In genomic region chr3:122383915-122384697, GRCh38 we compare ENCODE assay signal across 1 cellular context.
TF ChIP-seq lines count a peak whose summit lies in the region.

TSS of gene FAM162A (plus strand) at chr3:122384182. CDS start at chr3:122384266, 84 bp downstream.

TF ChIP-seq in K562, 482 proteins besides CTCF, POLR2A, EP300 and RAD21 (continued from another document and continues in another):
- TF ChIP-seq CHD4 (IDR thresholded peaks at IDR 0.05; ENCODE audit: insufficient read depth, insufficient replicate concordance, low read depth, low read length, poor library complexity, severe bottlenecking) (no peak), NUFIP1 (IDR thresholded peaks at IDR 0.05; ENCODE audit: partially characterized antibody) (no peak), CBX5 (IDR thresholded peaks at IDR 0.05; ENCODE audit: borderline replicate concordance, low read depth) (0 out of 2 replicates have a peak, but pooled peaks have one; percentile 28), E2F3 (CRISPR knock-in tag; IDR thresholded peaks at IDR 0.05) (no peak), COPS2 (conservative IDR thresholded peaks at IDR 0.05) (no peak), KLF16 (IDR thresholded peaks at IDR 0.05) (no peak), ZFX (CRISPR knock-in tag; IDR thresholded peaks at IDR 0.05) (peak; percentile 81), MBD1 (CRISPR knock-in tag; IDR thresholded peaks at IDR 0.05) (no peak), MTF1 (CRISPR knock-in tag; IDR thresholded peaks at IDR 0.05; ENCODE audit: borderline replicate concordance) (no peak), PRDM10 (IDR thresholded peaks at IDR 0.05; ENCODE audit: partially characterized antibody) (peak; percentile 77), XRCC3 (IDR thresholded peaks at IDR 0.05) (no peak), MGA (IDR thresholded peaks at IDR 0.05) (0 out of 2 replicates have a peak, but pooled peaks have one; percentile 15), ZNF778 (CRISPR knock-in tag; IDR thresholded peaks at IDR 0.05) (no peak), ILK (tag; IDR thresholded peaks at IDR 0.05; ENCODE audit: borderline replicate concordance, low read depth) (no peak), REST (CRISPR knock-in tag; IDR thresholded peaks at IDR 0.05; ENCODE audit: low read depth) (no peak), ZNF785 (CRISPR knock-in tag; IDR thresholded peaks at IDR 0.05) (no peak), NCOA4 (IDR thresholded peaks at IDR 0.05; ENCODE audit: partially characterized antibody) (no peak)
- TF ChIP-seq, protein P1, sequence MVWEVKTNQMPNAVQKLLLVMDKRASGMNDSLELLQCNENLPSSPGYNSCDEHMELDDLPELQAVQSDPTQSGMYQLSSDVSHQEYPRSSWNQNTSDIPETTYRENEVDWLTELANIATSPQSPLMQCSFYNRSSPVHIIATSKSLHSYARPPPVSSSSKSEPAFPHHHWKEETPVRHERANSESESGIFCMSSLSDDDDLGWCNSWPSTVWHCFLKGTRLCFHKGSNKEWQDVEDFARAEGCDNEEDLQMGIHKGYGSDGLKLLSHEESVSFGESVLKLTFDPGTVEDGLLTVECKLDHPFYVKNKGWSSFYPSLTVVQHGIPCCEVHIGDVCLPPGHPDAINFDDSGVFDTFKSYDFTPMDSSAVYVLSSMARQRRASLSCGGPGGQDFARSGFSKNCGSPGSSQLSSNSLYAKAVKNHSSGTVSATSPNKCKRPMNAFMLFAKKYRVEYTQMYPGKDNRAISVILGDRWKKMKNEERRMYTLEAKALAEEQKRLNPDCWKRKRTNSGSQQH (CRISPR knock-in tag; IDR thresholded peaks at IDR 0.05), result no peak
- TF ChIP-seq, protein P2, sequence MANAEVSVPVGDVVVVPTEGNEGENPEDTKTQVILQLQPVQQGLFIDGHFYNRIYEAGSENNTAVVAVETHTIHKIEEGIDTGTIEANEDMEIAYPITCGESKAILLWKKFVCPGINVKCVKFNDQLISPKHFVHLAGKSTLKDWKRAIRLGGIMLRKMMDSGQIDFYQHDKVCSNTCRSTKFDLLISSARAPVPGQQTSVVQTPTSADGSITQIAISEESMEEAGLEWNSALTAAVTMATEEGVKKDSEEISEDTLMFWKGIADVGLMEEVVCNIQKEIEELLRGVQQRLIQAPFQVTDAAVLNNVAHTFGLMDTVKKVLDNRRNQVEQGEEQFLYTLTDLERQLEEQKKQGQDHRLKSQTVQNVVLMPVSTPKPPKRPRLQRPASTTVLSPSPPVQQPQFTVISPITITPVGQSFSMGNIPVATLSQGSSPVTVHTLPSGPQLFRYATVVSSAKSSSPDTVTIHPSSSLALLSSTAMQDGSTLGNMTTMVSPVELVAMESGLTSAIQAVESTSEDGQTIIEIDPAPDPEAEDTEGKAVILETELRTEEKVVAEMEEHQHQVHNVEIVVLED (CRISPR knock-in tag; IDR thresholded peaks at IDR 0.05), result peak; percentile 95
